22 cellular contexts compared by ENCODE assay signal in the genomic region with DNA sequence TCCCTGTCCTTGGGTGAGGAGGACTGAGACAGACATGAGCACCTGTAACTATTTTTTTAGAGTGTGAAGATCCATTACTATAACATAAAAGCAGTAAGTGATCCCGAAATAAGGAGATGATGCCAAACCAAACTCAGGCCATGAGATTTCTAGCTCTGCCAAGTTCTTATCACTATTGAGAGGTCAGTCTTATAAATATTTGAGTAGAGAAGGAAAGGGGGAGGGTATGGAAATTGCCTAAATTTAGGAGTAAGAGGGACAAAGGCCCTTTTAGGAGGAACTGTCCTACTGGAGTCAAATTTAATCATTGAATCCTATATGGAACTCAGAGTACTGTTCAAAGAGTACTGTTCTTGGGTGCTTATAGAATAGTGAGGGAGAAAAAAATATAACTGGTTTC.
"Had no signal": no experiment of that assay in that cellular context is flagged by ENCODE, and none has a peak within 500 bp of the region (broad histone marks: within the 10 kb centered on the region; RNA-seq: fewer than 3 reads in every experiment).

No MANE protein-coding gene starts in this region.

- H3K27me3 ChIP-seq: SJCRH30 had no signal

- H3K4me3 ChIP-seq: SJCRH30 had no signal

- FAIRE-seq: HTR-8/SVneo had no signal

- H3K9me3 ChIP-seq: SJCRH30 had no signal

- ATAC-seq: Panc1, SK-N-SH treated with all-trans-retinoic acid at 6 μM for 48 hours had no signal

- DNase-seq: Karpas-422, KG1, MM.1S, NCI-H1092 treated with DMSO at 0.1 percent for 48 hours, NCI-H1436, NCI-H187, NCI-H2029, NCI-H2081 treated with DMSO at 0.1 percent for 48 hours, NCI-H2171, NCI-H226, NCI-H446, NCI-H510A, NCI-H524 treated with DMSO at 0.1 percent for 48 hours, NCI-H69, NCI-H774, SHP77, SJCRH30 had no signal

- H3K36me3 ChIP-seq: SJCRH30 had no signal

- H3K27ac ChIP-seq: HL-60, RWPE1 had no signal
